Comparison of ENCODE assay signal across 1 cellular context in genomic region chr19:41328818-41329220, GRCh38.
A peak's percentile ranks its signal among the peaks of the same experiment; 100 is the strongest.
TF ChIP-seq lines count a peak whose summit lies in the region.

No MANE protein-coding gene starts in this region.

TF ChIP-seq in endothelial cell of umbilical vein, 7 proteins besides CTCF, POLR2A, EP300 and RAD21:
- peak; percentile 1 for TF ChIP-seq POLR2AphosphoS5 (IDR thresholded peaks at IDR 0.05; ENCODE audit: insufficient read depth, low read depth, low read length)
- no peak for TF ChIP-seq JUN (IDR thresholded peaks at IDR 0.05; ENCODE audit: borderline replicate concordance, insufficient read depth, insufficient read length, low read depth)
